In genomic region chr11:113387605-113388211, GRCh38 we compare ENCODE assay signal across 13 cellular contexts. TPM values are rescaled to one million over a fixed set of nuclear protein-coding genes. Genes with fewer than 3 reads are reported as not detected.
DNase-seq lines count a peak whose midpoint lies in the region; ATAC-seq, FAIRE-seq and TF ChIP-seq lines count a peak whose summit lies in the region.
"Had no signal": no experiment of that assay in that cellular context is flagged by ENCODE, and none has a peak within 500 bp of the region (broad histone marks: within the 10 kb centered on the region; RNA-seq: fewer than 3 reads in every experiment).

ANKK1 (plus strand) TSS chr11:113387779; CDS start chr11:113387885, 106 bp downstream.

- H3K27me3 ChIP-seq in small intestine (ENCODE audit: control insufficient read depth in 2 of 2, insufficient read depth in 2 of 2, low read length in 2 of 2) (peaks cover 0 to 12% of the 10 kb centered on the region in 2 donors), SJCRH30 (no peaks in the 10 kb centered on the region)
- H3K27me3 ChIP-seq: MG63 had no signal

- H3K4me1 ChIP-seq in small intestine (ENCODE audit: control insufficient read depth in 2 of 2, insufficient read depth in 1 of 2, low read depth in 1 of 2, low read length in 1 of 2): no peaks in the 10 kb centered on the region
- H3K4me1 ChIP-seq in SJCRH30: peaks cover 26% of the 10 kb centered on the region

- H3K36me3 ChIP-seq in small intestine (ENCODE audit: control insufficient read depth in 2 of 2, insufficient read depth in 2 of 2, low read length in 2 of 2) (no peaks in the 10 kb centered on the region), SJCRH30 (no peaks in the 10 kb centered on the region)
- H3K36me3 ChIP-seq: MG63, tibial artery had no signal

- ATAC-seq in GM18505 (IDR thresholded peaks at IDR 0.05; ENCODE audit: unreplicated experiment): no peak

- no peak for TF ChIP-seq POLR2A in GM18505 (IDR thresholded peaks at IDR 0.05; ENCODE audit: borderline replicate concordance, extremely low read depth, insufficient read depth, insufficient read length)

- DNase-seq in NCI-H2029 (lab: John Stamatoyannopoulos, UW): peak; percentile 4
- DNase-seq in NCI-H2029 treated with DMSO at 0.1 percent for 48 hours (lab: John Stamatoyannopoulos, UW): no peak
- DNase-seq in astrocyte of the hippocampus (ENCODE audit: low read depth, low spot score): peak; percentile 43
- DNase-seq in small intestine: peak; percentile 25
- DNase-seq in cerebellar cortex (ENCODE audit: low spot score): no peak
- DNase-seq in SJCRH30: no peak
- DNase-seq: 8988T; MG63; stimulated activated CD4-positive, alpha-beta T cell treated with anti-CD3 and anti-CD28 coated beads, Interleukin-4, amount 100 ng/mL, for 24 hours; tibial artery had no signal

- H3K27ac ChIP-seq in small intestine (ENCODE audit: low read depth in 1 of 2, low read length in 1 of 2) (no peak within 1 kb of the TSS), SJCRH30 (no peak within 1 kb of the TSS)
- H3K27ac ChIP-seq: tibial artery had no signal

- H3K4me3 ChIP-seq in iPS-18c (ENCODE audit: insufficient read depth, low read depth, low read length): peak within 1 kb of the TSS; percentile 43
- no peak within 1 kb of the TSS for H3K4me3 ChIP-seq in small intestine (ENCODE audit: low read depth in 1 of 2, low read length in 2 of 2)
- H3K4me3 ChIP-seq in SJCRH30: no peak within 1 kb of the TSS
- H3K4me3 ChIP-seq: MG63 had no signal

- WGBS in small intestine, 3 donors: 5 to 13% (median 12%) methylated on average over 25 to 46 of the region's 46 CpGs

- FAIRE-seq in small intestine (lab: Jason Lieb, UNC): no peak
- FAIRE-seq: TTC549 had no signal

- no peaks in the 10 kb centered on the region for H3K9me3 ChIP-seq in iPS-18c (ENCODE audit: control insufficient read depth, insufficient read depth, low read length)
- H3K9me3 ChIP-seq in small intestine (ENCODE audit: control insufficient read depth, low read depth): no peaks in the 10 kb centered on the region
- H3K9me3 ChIP-seq in SJCRH30 (replicated peaks): no peaks in the 10 kb centered on the region
- H3K9me3 ChIP-seq: MG63, tibial artery had no signal

RNA-seq across cellular contexts. Expression of gene ANKK1, which starts in this region (rescaled TPM):
- polyA plus RNA-seq in small intestine: under 1 TPM in 2 of 3 donors, not detected in 1; 0.18 to 0.22 TPM
- not detected in 2 replicates for total RNA-seq in SJCRH30 (2014; rRNA removed; shearing (Covaris generic))

Comparison
In these comparisons a context has a peak if more than half of its experiments do, and no peak if none do; other contexts are left out.
1. DNase-seq: peak in NCI-H2029 (single experiment) and astrocyte of the hippocampus (single experiment); none in NCI-H2029 treated with DMSO at 0.1 percent for 48 hours (single experiment), cerebellar cortex (single experiment) and SJCRH30 (0 of 2).
2. Peak in DNase-seq in small intestine; RNA of the gene not detected or under 1 TPM.